Comparison of ENCODE assay signal across 7 cellular contexts in the genomic region with DNA sequence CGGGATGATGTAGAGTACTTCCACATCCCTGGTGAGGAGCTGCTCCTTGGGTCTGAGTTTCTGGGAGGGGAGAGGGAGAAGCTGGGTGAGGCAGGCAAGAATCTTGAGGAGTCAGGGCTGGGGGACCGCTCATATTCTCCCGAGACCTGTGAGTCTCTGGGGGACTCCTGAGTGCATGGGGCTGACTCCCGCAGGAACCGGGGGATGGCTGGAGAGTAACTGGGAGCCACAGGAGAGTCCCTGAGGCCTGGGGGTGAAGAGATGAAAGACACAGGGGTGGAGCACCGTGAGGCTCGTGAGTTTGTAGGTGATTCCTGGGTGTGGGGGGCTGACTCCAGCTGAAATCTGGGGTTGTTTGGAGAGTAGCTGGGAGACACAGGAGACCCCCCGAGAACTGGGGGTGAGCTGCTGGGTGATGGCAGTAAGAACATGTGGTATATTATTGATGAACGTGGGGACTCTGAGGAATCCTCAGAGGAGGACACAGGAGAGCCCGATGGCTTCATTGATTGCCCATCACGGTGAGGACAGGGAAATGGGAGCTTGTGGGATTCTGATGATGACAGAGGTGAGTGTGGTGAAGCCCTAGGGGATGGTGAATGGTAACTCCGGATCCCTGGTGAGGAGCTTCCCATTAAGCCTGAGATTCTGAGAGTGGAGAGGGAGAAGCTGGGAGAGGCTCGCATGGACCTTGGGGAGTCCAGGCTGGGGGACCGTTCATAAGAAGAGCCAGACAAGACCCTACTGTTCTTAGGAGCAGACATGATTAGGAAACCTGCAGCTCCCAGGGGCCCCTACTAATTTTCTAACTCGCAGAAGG.
DNase-seq lines count a peak whose midpoint lies in the region; ATAC-seq and TF ChIP-seq lines count a peak whose summit lies in the region.
"Not testable (repeated sequence)": the region's sequence is repeated elsewhere in the genome, so short reads cannot be mapped to it uniquely, and the experiment has no call there.

No MANE protein-coding gene starts in this region.

- not testable (repeated sequence) for H3K4me1 Mint-ChIP-seq in natural killer cell treated with Interleukin-12 subunit alpha and Interleukin-12 subunit beta and Interleukin-15 and Interleukin-18, amount 100 ng/mL, for 72 hours (ENCODE audit: low read depth in 2 of 2); type B pancreatic cell (ENCODE audit: unreplicated experiment)

- intact Hi-C loops in colonic mucosa (cut with DNase I); Right ventricle myocardium inferior (cut with DNase I); left lung (cut with DNase I): not testable (repeated sequence)

- in situ Hi-C loops in GM23248 (cut with MboI), result not testable (repeated sequence)

- not testable (repeated sequence) for H2AFZ ChIP-seq in GM23248

- WGBS in GM23248 (ENCODE audit: low coverage in 1 of 2, low lambda C conversion rate in 2 of 2, missing lambda C conversion rate in 2 of 2), 2 experiments, result 44 to 45% methylated on average over 15 of the region's 15 CpGs

- H3K27ac ChIP-seq in GM23248, colonic mucosa, left lung: not testable (repeated sequence)

- H3K4me3 Mint-ChIP-seq in natural killer cell treated with Interleukin-12 subunit alpha and Interleukin-12 subunit beta and Interleukin-15 and Interleukin-18, amount 100 ng/mL, for 72 hours; type B pancreatic cell: not testable (repeated sequence)

- not testable (repeated sequence) for H3F3A ChIP-seq in GM23248 (ENCODE audit: insufficient read depth)

- H3K9ac ChIP-seq in GM23248; colonic mucosa (ENCODE audit: low read depth in 2 of 2, low read length in 2 of 2): not testable (repeated sequence)

- H3K36me3 Mint-ChIP-seq in natural killer cell treated with Interleukin-12 subunit alpha and Interleukin-12 subunit beta and Interleukin-15 and Interleukin-18, amount 100 ng/mL, for 72 hours, result peaks cover 10% of the 10 kb centered on the region
- not testable (repeated sequence) for H3K36me3 Mint-ChIP-seq in type B pancreatic cell

- peaks cover 20% of the 10 kb centered on the region for H3K9me3 Mint-ChIP-seq in natural killer cell treated with Interleukin-12 subunit alpha and Interleukin-12 subunit beta and Interleukin-15 and Interleukin-18, amount 100 ng/mL, for 72 hours
- H3K9me3 Mint-ChIP-seq in type B pancreatic cell, result peaks cover 13% of the 10 kb centered on the region

- DNase-seq in GM23248 (peak; percentile 0), T-helper 9 cell (peak; percentile 12), colonic mucosa (peak; percentile 45), Right ventricle myocardium inferior (ENCODE audit: missing footprints) (peak; percentile 64), left lung (peak; percentile 65 to 79), type B pancreatic cell (ENCODE audit: extremely low spot score, unreplicated experiment) (peak; percentile 82)
- peak; percentile 69 for DNase-seq in natural killer cell treated with Interleukin-12 subunit alpha and Interleukin-12 subunit beta and Interleukin-15 and Interleukin-18, amount 100 ng/mL, for 72 hours (ENCODE audit: low spot score)

- not testable (repeated sequence) for H3K4me2 ChIP-seq in GM23248 (ENCODE audit: unreplicated experiment)

- H3K27me3 Mint-ChIP-seq in natural killer cell treated with Interleukin-12 subunit alpha and Interleukin-12 subunit beta and Interleukin-15 and Interleukin-18, amount 100 ng/mL, for 72 hours; type B pancreatic cell: not testable (repeated sequence)

- not testable (repeated sequence) for H3K9me2 ChIP-seq in GM23248 (ENCODE audit: insufficient read depth)

- not testable (repeated sequence) for H3K36me3 ChIP-seq in GM23248 (ENCODE audit: low read depth); colonic mucosa; left lung

- not testable (repeated sequence) for ATAC-seq in Right ventricle myocardium inferior; left lung; natural killer cell treated with Interleukin-12 subunit alpha and Interleukin-12 subunit beta and Interleukin-15 and Interleukin-18, amount 100 ng/mL, for 72 hours

- not testable (repeated sequence) for H3K79me2 ChIP-seq in GM23248 (ENCODE audit: insufficient read depth)

- H3K9me3 ChIP-seq in GM23248 (ENCODE audit: low read depth); colonic mucosa: not testable (repeated sequence)
- H3K9me3 ChIP-seq in left lung, result peaks cover 0 to 22% of the 10 kb centered on the region in 2 donors

- H4K20me1 ChIP-seq in GM23248 (ENCODE audit: insufficient read depth), result not testable (repeated sequence)

- not testable (repeated sequence) for TF ChIP-seq CTCF in colonic mucosa (IDR thresholded peaks at IDR 0.05); left lung (IDR thresholded peaks at IDR 0.05); type B pancreatic cell (conservative IDR thresholded peaks at IDR 0.05)

- H3K4me1 ChIP-seq in GM23248 (ENCODE audit: insufficient read depth); colonic mucosa; left lung: not testable (repeated sequence)

- H3K27ac Mint-ChIP-seq in natural killer cell treated with Interleukin-12 subunit alpha and Interleukin-12 subunit beta and Interleukin-15 and Interleukin-18, amount 100 ng/mL, for 72 hours; type B pancreatic cell: not testable (repeated sequence)

- H3K4me3 ChIP-seq in GM23248, colonic mucosa, left lung: not testable (repeated sequence)

- not testable (repeated sequence) for H3K27me3 ChIP-seq in GM23248 (replicated peaks; ENCODE audit: insufficient read depth); colonic mucosa; left lung

Comparison
In these comparisons a context has a peak if more than half of its experiments do, and no peak if none do; other contexts are left out.
1. DNase-seq: peak in every context shown above with its lines; median percentile 82 in type B pancreatic cell; 72 in left lung; 69 in natural killer cell treated with Interleukin-12 subunit alpha and Interleukin-12 subunit beta and Interleukin-15 and Interleukin-18, amount 100 ng/mL, for 72 hours; 64 in Right ventricle myocardium inferior; 45 in colonic mucosa; 12 in T-helper 9 cell; 0 in GM23248.